In the genomic region with DNA sequence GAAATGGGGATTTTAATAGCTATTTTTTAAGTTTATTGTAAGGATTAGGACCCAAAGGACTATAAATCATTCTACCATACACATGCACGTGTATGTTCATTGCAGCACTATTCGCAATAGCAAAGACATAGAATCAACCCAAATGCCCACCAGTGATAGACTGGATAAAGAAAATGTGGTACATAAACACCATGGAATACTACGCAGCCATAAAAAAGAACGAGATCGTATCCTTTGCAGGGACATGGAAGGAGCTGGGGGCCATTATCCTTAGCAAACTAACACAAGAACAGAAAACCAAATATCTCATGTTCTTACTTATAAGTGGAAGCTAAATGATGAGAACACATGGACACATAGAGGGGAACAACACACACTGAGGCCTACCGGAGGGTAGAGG, we compare ENCODE assay signal across 1 cellular context.
TF ChIP-seq lines count a peak whose summit lies in the region.

No MANE protein-coding gene starts in this region.

TF ChIP-seq in GM12878, 131 proteins besides CTCF, POLR2A, EP300 and RAD21:
- peak; percentile 66; the same call in 1 of the 2 replicates for TF ChIP-seq SMARCA5 (IDR thresholded peaks at IDR 0.05)
TF ChIP-seq in GM12878: peak in this region for 1; not testable (repeated sequence) for 130.
